ENCODE assay signal across 7 cellular contexts in the genomic region with DNA sequence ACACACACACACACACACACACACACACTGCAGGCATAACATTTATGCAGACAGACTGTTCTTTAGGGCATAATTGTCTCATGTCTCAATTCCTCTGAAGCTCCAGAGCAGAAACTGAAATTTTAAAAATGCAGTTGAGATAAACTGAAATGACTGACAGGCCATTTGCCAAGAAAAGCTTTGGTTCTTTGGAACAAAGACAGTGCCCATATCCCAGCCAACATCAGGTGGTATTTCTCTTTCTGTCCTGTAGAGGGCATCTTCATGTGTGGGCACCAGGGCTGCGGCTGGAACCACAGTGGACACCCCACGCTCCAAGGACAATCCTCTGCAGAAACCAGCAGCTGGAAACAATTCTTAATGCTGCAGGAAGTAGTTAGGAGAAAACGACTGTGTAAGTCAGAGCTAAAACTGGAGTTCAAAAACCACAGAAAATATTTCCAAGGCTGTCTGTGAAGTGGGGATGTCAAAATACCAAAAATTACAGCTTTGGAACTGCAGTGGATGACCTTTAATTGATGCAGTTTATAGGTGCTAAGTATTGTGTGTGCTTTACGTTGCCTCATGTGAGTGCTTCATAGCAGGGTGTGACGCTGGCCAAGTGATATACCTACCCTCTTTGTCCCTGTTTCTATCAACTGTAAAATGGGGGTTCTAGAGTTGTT. TPM values are rescaled to one million over a fixed set of nuclear protein-coding genes. Genes with fewer than 3 reads are reported as not detected.
DNase-seq lines count a peak whose midpoint lies in the region; ATAC-seq, FAIRE-seq and TF ChIP-seq lines count a peak whose summit lies in the region.

No MANE protein-coding gene starts in this region.

- intact Hi-C loops in naive thymus-derived CD4-positive, alpha-beta T cell (cut with micrococcal nuclease): loop anchor here in 1 of 2 donors (10.0 kb wide), 1 partner anchor 242 kb away; a partner anchor contains a TSS

- no peaks in the 10 kb centered on the region for H3K27me3 Mint-ChIP-seq in naive thymus-derived CD4-positive, alpha-beta T cell

- H3K36me3 Mint-ChIP-seq in naive thymus-derived CD4-positive, alpha-beta T cell: peaks cover 0 to 58% (median 37%) of the 10 kb centered on the region in 5 donors

- H2AFZ ChIP-seq in keratinocyte (ENCODE audit: control insufficient read depth, low read length): no peak overlapping the region

- POLR2A ChIA-PET in naive thymus-derived CD4-positive, alpha-beta T cell (lab: Charles Lee): interaction anchor here (0.6 to 7.3 kb wide), 19 partner anchors 11 to 246 kb away, joined by 3 to 86 read pairs (median 4); a partner anchor contains a TSS

- no peaks in the 10 kb centered on the region for H3K27me3 ChIP-seq in WERI-Rb-1 (ENCODE audit: insufficient read depth, low read depth, severe bottlenecking)
- H3K27me3 ChIP-seq in keratinocyte (ENCODE audit: control insufficient read depth, extremely low read depth, insufficient read depth, low read length): no peaks in the 10 kb centered on the region
- H3K27me3 ChIP-seq in naive thymus-derived CD4-positive, alpha-beta T cell (ENCODE audit: control insufficient read depth in 2 of 2, insufficient read depth in 2 of 2, low read length in 2 of 2): no peaks in the 10 kb centered on the region

- H3K27ac ChIP-seq in WERI-Rb-1 (no peak overlapping the region; the same call in 1 of the 2 replicates), keratinocyte (ENCODE audit: control insufficient read depth, insufficient read depth, low read length) (no peak overlapping the region)
- no peak overlapping the region for H3K27ac ChIP-seq in naive thymus-derived CD4-positive, alpha-beta T cell (ENCODE audit: low read depth, low read length)

- dilution Hi-C loops in keratinocyte (cut with MboI; ENCODE audit: extremely low pct_ligation_motif_present, low sequenced_read_pairs): no loop called here

- H3K36me3 ChIP-seq in WERI-Rb-1 (no peaks in the 10 kb centered on the region), keratinocyte (ENCODE audit: control insufficient read depth in 2 of 2, extremely low read depth in 1 of 2, insufficient read depth in 2 of 2, low read length in 2 of 2) (no peaks in the 10 kb centered on the region)
- H3K36me3 ChIP-seq in naive thymus-derived CD4-positive, alpha-beta T cell (ENCODE audit: control insufficient read depth in 2 of 3, insufficient read depth in 3 of 3, low read length in 3 of 3): peaks cover 0 to 19% (median 0%) of the 10 kb centered on the region in 3 experiments

- H3K9ac ChIP-seq in keratinocyte (ENCODE audit: control insufficient read depth, extremely low read depth, insufficient read depth, low read length): no peak overlapping the region

- DNase-seq in EL (peak; percentile 59), WERI-Rb-1 (peak; percentile 47), keratinocyte (ENCODE audit: low read depth, low spot score) (no peak)
- no peak for DNase-seq in naive thymus-derived CD4-positive, alpha-beta T cell

- no peak overlapping the region for H3K4me3 ChIP-seq in WERI-Rb-1 (ENCODE audit: low read depth, low read length)
- H3K4me3 ChIP-seq in keratinocyte (ENCODE audit: control insufficient read depth in 2 of 3, extremely low read depth in 1 of 3, insufficient read depth in 2 of 3, low read depth in 1 of 3, low read length in 3 of 3): no peak overlapping the region
- H3K4me3 ChIP-seq in naive thymus-derived CD4-positive, alpha-beta T cell (ENCODE audit: low read length): no peak overlapping the region

- H3K27ac Mint-ChIP-seq in naive thymus-derived CD4-positive, alpha-beta T cell: peak overlapping the region in 2 of 9 donors; percentile 36 to 73

- H3K4me2 ChIP-seq in keratinocyte (ENCODE audit: control insufficient read depth, extremely low read depth, insufficient read depth, low read depth, low read length): no peak overlapping the region

- CTCF ChIA-PET in naive thymus-derived CD4-positive, alpha-beta T cell (lab: Charles Lee): interaction anchor here (1.4 kb wide), 1 partner anchor 36 kb away, joined by 4 read pairs; no protein-coding TSS in a partner anchor

- TF ChIP-seq CTCF in LNCAP (IDR thresholded peaks at IDR 0.05): peak; percentile 58
- TF ChIP-seq CTCF in WERI-Rb-1 (IDR thresholded peaks at IDR 0.05; ENCODE audit: low read depth, low read length): peak; percentile 75
- peak; percentile 50 to 60 (median 51) for TF ChIP-seq CTCF in keratinocyte (optimal IDR thresholded peaks at IDR 0.05 in 1 of 3, IDR thresholded peaks at IDR 0.05 in 1 of 3, conservative IDR thresholded peaks at IDR 0.05 in 1 of 3; ENCODE audit: extremely low read depth in 1 of 3, insufficient read depth in 2 of 3, low read length in 3 of 3)

- H3K9me3 ChIP-seq in WERI-Rb-1 (ENCODE audit: severe bottlenecking) (peaks cover 3% of the 10 kb centered on the region), keratinocyte (ENCODE audit: control insufficient read depth, low read depth, low read length) (no peaks in the 10 kb centered on the region)
- H3K9me3 ChIP-seq in naive thymus-derived CD4-positive, alpha-beta T cell (ENCODE audit: control insufficient read depth in 2 of 3, low read length in 3 of 3): peaks cover 0 to 19% (median 0%) of the 10 kb centered on the region in 3 experiments

- no peaks in the 10 kb centered on the region for H3K9me1 ChIP-seq in keratinocyte (ENCODE audit: control insufficient read depth, extremely low read depth, insufficient read depth, low read length)

- no peaks in the 10 kb centered on the region for H3K79me2 ChIP-seq in keratinocyte (ENCODE audit: control insufficient read depth, insufficient read depth, low read length)

- H3K4me1 Mint-ChIP-seq in naive thymus-derived CD4-positive, alpha-beta T cell: peaks cover 6 to 34% (median 25%) of the 10 kb centered on the region in 7 donors

- H3K9me3 Mint-ChIP-seq in naive thymus-derived CD4-positive, alpha-beta T cell: peaks cover 0 to 77% (median 19%) of the 10 kb centered on the region in 11 donors

- no peaks in the 10 kb centered on the region for H4K20me1 ChIP-seq in keratinocyte (ENCODE audit: control insufficient read depth, extremely low read depth, insufficient read depth, low read length)

- H3K4me3 Mint-ChIP-seq in naive thymus-derived CD4-positive, alpha-beta T cell: no peak overlapping the region

- ATAC-seq in naive thymus-derived CD4-positive, alpha-beta T cell: no peak
- ATAC-seq in GM21515 (IDR thresholded peaks at IDR 0.05; ENCODE audit: unreplicated experiment): no peak
- ATAC-seq in HG02852 (IDR thresholded peaks at IDR 0.05; ENCODE audit: unreplicated experiment): no peak

- peaks cover 6% of the 10 kb centered on the region for H3K4me1 ChIP-seq in keratinocyte (ENCODE audit: control insufficient read depth, extremely low read depth, insufficient read depth, low read length)
- peaks cover 18 to 20% of the 10 kb centered on the region in 2 donors for H3K4me1 ChIP-seq in naive thymus-derived CD4-positive, alpha-beta T cell (ENCODE audit: control insufficient read depth in 2 of 2, insufficient read depth in 2 of 2, low read length in 2 of 2)

- no peak for FAIRE-seq in keratinocyte (lab: Jason Lieb, UNC)

RNA-seq across cellular contexts. Expression of a gene that starts 10.6 kb away (rescaled TPM):
- polyA plus RNA-seq in keratinocyte: 0.03 TPM in 1 of 3 replicates, not detected in the others
- polyA plus RNA-seq in keratinocyte (2011; ENCODE audit: low read depth): not detected
- polyA plus RNA-seq in keratinocyte (2011; cell fraction: cytosol; rRNA removed): not detected in 2 replicates
- polyA plus RNA-seq in keratinocyte (2011; cell fraction: nucleus; rRNA removed): 0.04 TPM in 1 of 2 replicates, not detected in the other
- not detected in 2 replicates for polyA plus RNA-seq in keratinocyte (2012; ENCODE audit: low replicate concordance)
- not detected in 3 replicates for polyA minus RNA-seq in keratinocyte
- polyA minus RNA-seq in keratinocyte (2011; cell fraction: cytosol; rRNA and poly(A)+ RNA removed): not detected
- polyA minus RNA-seq in keratinocyte (2011; cell fraction: nucleus; rRNA and poly(A)+ RNA removed): not detected in 2 replicates
- 10 to 100 TPM in 1 of 5 experiments, 1 to 10 TPM in 1, under 1 TPM in 2, not detected in 1; 0.38 to 38.1 (median 2.4) TPM for total RNA-seq in naive thymus-derived CD4-positive, alpha-beta T cell
- under 1 TPM in 1 of 2 donors, not detected in 1; 0.18 TPM for polyA plus RNA-seq in naive thymus-derived CD4-positive, alpha-beta T cell

RNA-seq across cellular contexts. Expression of a gene that starts 16.3 kb away (rescaled TPM):
- 11.3 to 13.9 TPM (median 13.6 TPM) in 3 replicates for polyA plus RNA-seq in keratinocyte
- 7.8 TPM for polyA plus RNA-seq in keratinocyte (2011; ENCODE audit: low read depth)
- 13.3 and 15.5 TPM in 2 replicates for polyA plus RNA-seq in keratinocyte (2011; cell fraction: cytosol; rRNA removed)
- polyA plus RNA-seq in keratinocyte (2011; cell fraction: nucleus; rRNA removed): 23.7 and 30.1 TPM in 2 replicates
- 19.1 and 22.0 TPM in 2 replicates for polyA plus RNA-seq in keratinocyte (2012; ENCODE audit: low replicate concordance)
- polyA minus RNA-seq in keratinocyte: 10.7 to 23.2 TPM (median 15.8 TPM) in 3 replicates
- 17.3 TPM for polyA minus RNA-seq in keratinocyte (2011; cell fraction: cytosol; rRNA and poly(A)+ RNA removed)
- polyA minus RNA-seq in keratinocyte (2011; cell fraction: nucleus; rRNA and poly(A)+ RNA removed): 15.3 and 22.9 TPM in 2 replicates
- total RNA-seq in naive thymus-derived CD4-positive, alpha-beta T cell: 10 to 100 TPM; 26.1 to 51.6 (median 36.9) TPM
- 10 to 100 TPM; 61.1 to 80.2 TPM for polyA plus RNA-seq in naive thymus-derived CD4-positive, alpha-beta T cell

RNA-seq across cellular contexts. Expression of a gene that starts 32.0 kb away (rescaled TPM):
- polyA plus RNA-seq in keratinocyte: 3.1 to 4.7 TPM (median 4.3 TPM) in 3 replicates
- 2.2 TPM for polyA plus RNA-seq in keratinocyte (2011; ENCODE audit: low read depth)
- polyA plus RNA-seq in keratinocyte (2011; cell fraction: cytosol; rRNA removed): 1.9 and 3.6 TPM in 2 replicates
- 7.4 and 9.2 TPM in 2 replicates for polyA plus RNA-seq in keratinocyte (2011; cell fraction: nucleus; rRNA removed)
- polyA plus RNA-seq in keratinocyte (2012; ENCODE audit: low replicate concordance): 4.1 and 4.9 TPM in 2 replicates
- polyA minus RNA-seq in keratinocyte: 2.0 to 6.3 TPM (median 2.7 TPM) in 3 replicates
- polyA minus RNA-seq in keratinocyte (2011; cell fraction: cytosol; rRNA and poly(A)+ RNA removed): 2.5 TPM
- 4.0 and 6.5 TPM in 2 replicates for polyA minus RNA-seq in keratinocyte (2011; cell fraction: nucleus; rRNA and poly(A)+ RNA removed)
- total RNA-seq in naive thymus-derived CD4-positive, alpha-beta T cell: 10 to 100 TPM in 3 of 5 experiments, 1 to 10 TPM in 2; 4.8 to 33.3 (median 16.6) TPM
- polyA plus RNA-seq in naive thymus-derived CD4-positive, alpha-beta T cell: 10 to 100 TPM; 12.3 to 20.2 TPM

RNA-seq across cellular contexts. Expression of a gene that starts 38.2 kb away (rescaled TPM):
- 0.60 to 1.6 TPM (median 1.4 TPM) in 3 replicates for polyA plus RNA-seq in keratinocyte
- 3.9 TPM for polyA plus RNA-seq in keratinocyte (2011; ENCODE audit: low read depth)
- 0.68 and 0.69 TPM in 2 replicates for polyA plus RNA-seq in keratinocyte (2011; cell fraction: cytosol; rRNA removed)
- 3.9 and 4.6 TPM in 2 replicates for polyA plus RNA-seq in keratinocyte (2011; cell fraction: nucleus; rRNA removed)
- 0.86 and 1.4 TPM in 2 replicates for polyA plus RNA-seq in keratinocyte (2012; ENCODE audit: low replicate concordance)
- polyA minus RNA-seq in keratinocyte: 0.66 to 2.1 TPM in 2 of 3 replicates, not detected in the other
- polyA minus RNA-seq in keratinocyte (2011; cell fraction: cytosol; rRNA and poly(A)+ RNA removed): not detected
- polyA minus RNA-seq in keratinocyte (2011; cell fraction: nucleus; rRNA and poly(A)+ RNA removed): 1.4 and 5.1 TPM in 2 replicates
- 10 to 100 TPM in 2 of 5 experiments, 1 to 10 TPM in 3; 4.9 to 18.4 (median 5.5) TPM for total RNA-seq in naive thymus-derived CD4-positive, alpha-beta T cell
- polyA plus RNA-seq in naive thymus-derived CD4-positive, alpha-beta T cell: 1 to 10 TPM; 5.6 to 6.0 TPM

RNA-seq across cellular contexts. Expression of a gene that starts 38.3 kb away (rescaled TPM):
- 13.8 to 20.8 TPM (median 19.4 TPM) in 3 replicates for polyA plus RNA-seq in keratinocyte
- 15.0 TPM for polyA plus RNA-seq in keratinocyte (2011; ENCODE audit: low read depth)
- polyA plus RNA-seq in keratinocyte (2011; cell fraction: cytosol; rRNA removed): 6.0 and 12.9 TPM in 2 replicates
- 42.5 and 50.3 TPM in 2 replicates for polyA plus RNA-seq in keratinocyte (2011; cell fraction: nucleus; rRNA removed)
- polyA plus RNA-seq in keratinocyte (2012; ENCODE audit: low replicate concordance): 10.4 TPM in 2 replicates
- polyA minus RNA-seq in keratinocyte: 3.4 to 15.7 TPM (median 9.9 TPM) in 3 replicates
- 5.2 TPM for polyA minus RNA-seq in keratinocyte (2011; cell fraction: cytosol; rRNA and poly(A)+ RNA removed)
- polyA minus RNA-seq in keratinocyte (2011; cell fraction: nucleus; rRNA and poly(A)+ RNA removed): 12.1 and 21.3 TPM in 2 replicates
- total RNA-seq in naive thymus-derived CD4-positive, alpha-beta T cell: 10 to 100 TPM; 27.7 to 90.6 (median 53.4) TPM
- polyA plus RNA-seq in naive thymus-derived CD4-positive, alpha-beta T cell: 10 to 100 TPM; 31.0 to 35.1 TPM

Comparison
In these comparisons a context has a peak if more than half of its experiments do, and no peak if none do; other contexts are left out.
1. DNase-seq: peak in EL (single experiment) and WERI-Rb-1 (single experiment); none in keratinocyte (single experiment) and naive thymus-derived CD4-positive, alpha-beta T cell (0 of 9).
2. Peak in every context shown above with its lines, with median percentiles within 50 percentile points of each other: CTCF ChIP-seq.